14 cellular contexts compared by ENCODE assay signal in the genomic region with DNA sequence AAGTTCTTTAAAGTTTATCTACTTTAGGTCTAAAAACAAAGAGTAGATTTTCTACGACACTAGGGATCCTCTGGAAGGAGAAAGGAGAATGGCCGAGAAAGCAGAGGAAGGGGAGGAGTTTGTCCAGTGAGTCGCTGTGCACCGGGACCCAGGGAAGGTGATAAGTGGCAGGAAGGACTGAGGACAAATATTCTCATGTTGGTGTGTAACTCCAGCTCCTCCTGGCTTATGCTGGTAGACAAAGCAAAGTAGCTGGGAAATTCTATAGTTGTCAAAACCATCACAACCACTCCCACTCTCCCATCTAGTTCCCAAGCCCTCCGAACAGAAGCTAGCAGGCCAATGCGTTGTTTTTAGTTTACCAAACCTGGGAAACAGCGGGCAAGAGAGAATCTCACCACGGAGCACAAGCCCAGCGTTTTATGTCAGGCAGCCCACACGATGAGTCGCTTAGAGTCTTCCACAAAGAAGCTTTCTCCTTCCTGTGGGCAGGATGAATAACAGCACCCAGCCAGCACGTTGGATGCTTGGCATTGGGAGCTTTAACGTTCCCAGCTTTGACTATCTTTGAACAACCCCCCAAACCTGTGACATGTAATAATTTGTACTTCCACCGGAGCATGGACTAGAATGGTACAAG. TPM values are rescaled to one million over a fixed set of nuclear protein-coding genes. Genes with fewer than 3 reads are reported as not detected.
DNase-seq lines count a peak whose midpoint lies in the region; ATAC-seq, FAIRE-seq and TF ChIP-seq lines count a peak whose summit lies in the region.
"Had no signal": no experiment of that assay in that cellular context is flagged by ENCODE, and none has a peak within 500 bp of the region (broad histone marks: within the 10 kb centered on the region; RNA-seq: fewer than 3 reads in every experiment).

No MANE protein-coding gene starts in this region.

- peak; percentile 25 for DNase-seq in ACHN
- peak; percentile 32 for DNase-seq in HK-2 (ENCODE audit: unreplicated experiment)
- peak; percentile 14 for DNase-seq in adipocyte (ENCODE audit: low read depth)
- no peak for DNase-seq in keratinocyte (ENCODE audit: low read depth, low spot score)
- DNase-seq in stimulated activated CD4-positive, alpha-beta T cell treated with anti-CD3 and anti-CD28 coated beads, Interleukin-15, amount 100 ng/mL, for 24 hours: no peak
- no peak for DNase-seq in iPS-NIHi11 (ENCODE audit: low spot score)
- DNase-seq in heart right ventricle: no peak
- no peak for DNase-seq in NCI-H748 (lab: John Stamatoyannopoulos, UW; ENCODE audit: unreplicated experiment)
- DNase-seq: activated CD4-positive, alpha-beta T cell treated with anti-CD3 and anti-CD28 coated beads, Interleukin-2, amount 50 U/mL, for 1 hour; GDM1; NCI-H2171 had no signal

- intact Hi-C loops in heart right ventricle (cut with DNase I): no loop called here

- no peak for ATAC-seq in heart right ventricle
- ATAC-seq: activated T-helper 17 cell treated with anti-CD3 and anti-CD28 coated beads, Interleukin-2, amount 50 U/mL, for 72 hours had no signal

- no peaks in the 10 kb centered on the region for H3K9me1 ChIP-seq in keratinocyte (ENCODE audit: control insufficient read depth, extremely low read depth, insufficient read depth, low read length)

- in situ Hi-C loops in ACHN (cut with HindIII; ENCODE audit: low pct_ligation_motif_present, low pct_unique_long_range_greater_than_20kb, low sequenced_read_pairs): no loop called here

- H3K27ac ChIP-seq in keratinocyte (ENCODE audit: control insufficient read depth, insufficient read depth, low read length) (no peak overlapping the region), heart right ventricle (no peak overlapping the region)
- H3K27ac ChIP-seq: C4-2B, parathyroid adenoma had no signal

- H3K9ac ChIP-seq in adipocyte (ENCODE audit: low read length) (no peak overlapping the region), keratinocyte (ENCODE audit: control insufficient read depth, extremely low read depth, insufficient read depth, low read length) (no peak overlapping the region)
- H3K9ac ChIP-seq: parathyroid adenoma had no signal

- H3K79me2 ChIP-seq in keratinocyte (ENCODE audit: control insufficient read depth, insufficient read depth, low read length): no peaks in the 10 kb centered on the region
- H3K79me2 ChIP-seq: parathyroid adenoma had no signal

- H3K36me3 ChIP-seq in adipocyte (ENCODE audit: control insufficient read depth, insufficient read depth, low read length, severe bottlenecking) (no peaks in the 10 kb centered on the region), keratinocyte (ENCODE audit: control insufficient read depth in 2 of 2, extremely low read depth in 1 of 2, insufficient read depth in 2 of 2, low read length in 2 of 2) (no peaks in the 10 kb centered on the region), heart right ventricle (no peaks in the 10 kb centered on the region)

- WGBS in heart right ventricle, 2 donors: 67 to 69% methylated on average over 14 of the region's 14 CpGs

- no peaks in the 10 kb centered on the region for H4K20me1 ChIP-seq in keratinocyte (ENCODE audit: control insufficient read depth, extremely low read depth, insufficient read depth, low read length)

- H2AFZ ChIP-seq in keratinocyte (ENCODE audit: control insufficient read depth, low read length): no peak overlapping the region
- H2AFZ ChIP-seq: parathyroid adenoma had no signal

- H3K4me2 ChIP-seq in keratinocyte (ENCODE audit: control insufficient read depth, extremely low read depth, insufficient read depth, low read depth, low read length): no peak overlapping the region

- H3K4me1 ChIP-seq in adipocyte (ENCODE audit: control insufficient read depth, insufficient read depth, low read length) (peaks cover 16% of the 10 kb centered on the region), keratinocyte (ENCODE audit: control insufficient read depth, extremely low read depth, insufficient read depth, low read length) (no peaks in the 10 kb centered on the region), heart right ventricle (no peaks in the 10 kb centered on the region)
- H3K4me1 ChIP-seq: parathyroid adenoma had no signal

- TF ChIP-seq CTCF in keratinocyte (optimal IDR thresholded peaks at IDR 0.05 in 1 of 3, IDR thresholded peaks at IDR 0.05 in 1 of 3, conservative IDR thresholded peaks at IDR 0.05 in 1 of 3; ENCODE audit: extremely low read depth in 1 of 3, insufficient read depth in 2 of 3, low read length in 3 of 3) (no peak), heart right ventricle (IDR thresholded peaks at IDR 0.05) (no peak)

- dilution Hi-C loops in keratinocyte (cut with MboI; ENCODE audit: extremely low pct_ligation_motif_present, low sequenced_read_pairs): no loop called here

- H3K4me3 ChIP-seq in adipocyte (ENCODE audit: low read length) (no peak overlapping the region), keratinocyte (ENCODE audit: control insufficient read depth in 2 of 3, extremely low read depth in 1 of 3, insufficient read depth in 2 of 3, low read depth in 1 of 3, low read length in 3 of 3) (no peak overlapping the region), heart right ventricle (no peak overlapping the region)

- H3K9me3 ChIP-seq in adipocyte (ENCODE audit: control insufficient read depth, low read length): no peaks in the 10 kb centered on the region
- H3K9me3 ChIP-seq in keratinocyte (ENCODE audit: control insufficient read depth, low read depth, low read length): no peaks in the 10 kb centered on the region
- no peaks in the 10 kb centered on the region for H3K9me3 ChIP-seq in heart right ventricle

- FAIRE-seq in keratinocyte (lab: Jason Lieb, UNC): peak; percentile 67

- H3K27me3 ChIP-seq in adipocyte (replicated peaks; ENCODE audit: control insufficient read depth, insufficient read depth, low read length) (no peaks in the 10 kb centered on the region), keratinocyte (ENCODE audit: control insufficient read depth, extremely low read depth, insufficient read depth, low read length) (peaks cover 2% of the 10 kb centered on the region), heart right ventricle (peaks cover 0 to 4% (median 0%) of the 10 kb centered on the region in 7 donors)

RNA-seq across cellular contexts. Expression of gene JCAD, which starts 32.9 kb away (rescaled TPM):
- 0.10 to 0.54 TPM (median 0.10 TPM) in 3 replicates for polyA plus RNA-seq in keratinocyte
- polyA plus RNA-seq in keratinocyte (2011; ENCODE audit: low read depth): 0.06 TPM
- 0.42 and 0.45 TPM in 2 replicates for polyA plus RNA-seq in keratinocyte (2011; cell fraction: cytosol; rRNA removed)
- 0.47 and 0.63 TPM in 2 replicates for polyA plus RNA-seq in keratinocyte (2011; cell fraction: nucleus; rRNA removed)
- 0.11 and 0.15 TPM in 2 replicates for polyA plus RNA-seq in keratinocyte (2012; ENCODE audit: low replicate concordance)
- polyA minus RNA-seq in keratinocyte: 0.10 to 0.46 TPM (median 0.29 TPM) in 3 replicates
- polyA minus RNA-seq in keratinocyte (2011; cell fraction: cytosol; rRNA and poly(A)+ RNA removed): 0.58 TPM
- 0.53 and 0.85 TPM in 2 replicates for polyA minus RNA-seq in keratinocyte (2011; cell fraction: nucleus; rRNA and poly(A)+ RNA removed)
- total RNA-seq in heart right ventricle: 10 to 100 TPM; 16.5 to 39.8 (median 21.4) TPM
- 10 to 100 TPM in 1 of 2 donors, 1 to 10 TPM in 1; 7.7 to 13.0 TPM for polyA plus RNA-seq in heart right ventricle

Comparison
In these comparisons a context has a peak if more than half of its experiments do, and no peak if none do; other contexts are left out.
1. DNase-seq: peak in ACHN (single experiment), HK-2 (single experiment) and adipocyte (single experiment); none in keratinocyte (single experiment), stimulated activated CD4-positive, alpha-beta T cell treated with anti-CD3 and anti-CD28 coated beads, Interleukin-15, amount 100 ng/mL, for 24 hours (single experiment), iPS-NIHi11 (single experiment), heart right ventricle (0 of 2) and NCI-H748 (single experiment).
2. RNA of gene JCAD, which starts 32.9 kb away (polyA plus RNA-seq): 7.7 to 13.0 TPM in heart right ventricle; 0.06 to 0.63 TPM in keratinocyte; every median in the first group is over 4 times any median in the second.